ENCODE assay signal across 1 cellular context in genomic region chr22:50604623-50605348, GRCh38.
TF ChIP-seq lines count a peak whose summit lies in the region.

No MANE protein-coding gene starts in this region.

TF ChIP-seq in K562, 482 proteins besides CTCF, POLR2A, EP300 and RAD21:
- TF ChIP-seq SAFB (IDR thresholded peaks at IDR 0.05; ENCODE audit: borderline replicate concordance, low read depth, low read length) (peak; percentile 71), SRSF1 (IDR thresholded peaks at IDR 0.05; ENCODE audit: low read depth, low read length) (no peak)
